Comparison of ENCODE assay signal across 10 cellular contexts in the genomic region with DNA sequence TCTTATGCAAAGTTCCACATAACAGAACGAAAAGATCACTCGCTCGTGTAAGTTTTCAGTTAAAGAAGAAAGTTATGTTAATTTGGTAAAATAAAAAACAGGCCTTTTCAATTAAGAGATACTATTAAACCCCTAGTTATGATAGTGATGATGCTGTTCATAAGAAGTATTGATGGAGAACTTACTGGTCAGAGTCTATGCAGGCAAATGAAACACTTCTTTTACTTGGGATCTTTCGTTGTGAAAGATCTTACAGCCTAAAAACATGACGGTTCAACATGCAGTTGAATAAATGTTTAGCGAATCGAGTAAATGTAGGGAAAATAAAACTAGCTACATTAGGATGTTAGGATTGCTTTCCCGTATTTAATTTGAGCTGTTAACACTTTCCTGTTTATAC. TPM values are rescaled to one million over a fixed set of nuclear protein-coding genes. Genes with fewer than 3 reads are reported as not detected.
A peak's percentile ranks its signal among the peaks of the same experiment; 100 is the strongest.
DNase-seq lines count a peak whose midpoint lies in the region; ATAC-seq and TF ChIP-seq lines count a peak whose summit lies in the region.
"Had no signal": no experiment of that assay in that cellular context is flagged by ENCODE, and none has a peak within 500 bp of the region (broad histone marks: within the 10 kb centered on the region; RNA-seq: fewer than 3 reads in every experiment).

No MANE protein-coding gene starts in this region.

- H3K27ac ChIP-seq in breast epithelium = no peak overlapping the region
- H3K27ac ChIP-seq in mammary epithelial cell (ENCODE audit: insufficient read depth, low read depth, low read length) = no peak overlapping the region
- H3K27ac ChIP-seq in coronary artery = peak overlapping the region in 1 of 2 donors; percentile 29
- H3K27ac ChIP-seq in transverse colon = peak overlapping the region; percentile 93 to 95 (median 94)

- H3K4me2 ChIP-seq in mammary epithelial cell (ENCODE audit: insufficient read depth, low read depth, low read length) = no peak overlapping the region

- TF ChIP-seq POLR2A in breast epithelium (IDR thresholded peaks at IDR 0.05) (no peak), transverse colon (IDR thresholded peaks at IDR 0.05) (no peak)

- no peak overlapping the region for H2AFZ ChIP-seq in mammary epithelial cell (ENCODE audit: low read depth, low read length)

- dilution Hi-C loops in mammary epithelial cell (cut with HindIII; ENCODE audit: low sequenced_read_pairs) = no loop called here

- DNase-seq in breast epithelium (ENCODE audit: low spot score in 2 of 2) = no peak
- no peak for DNase-seq in mammary epithelial cell
- no peak for DNase-seq in coronary artery (ENCODE audit: low spot score)
- peak; percentile 30 for DNase-seq in myocyte (ENCODE audit: low read depth)
- no peak for DNase-seq in transverse colon
- no peak for DNase-seq in NCI-H2171 treated with DMSO at 0.1 percent for 48 hours (lab: John Stamatoyannopoulos, UW)
- no peak for DNase-seq in NCI-H1417 treated with DMSO at 0.1 percent for 48 hours (lab: John Stamatoyannopoulos, UW)
- DNase-seq: activated CD4-positive, alpha-beta T cell treated with anti-CD3 and anti-CD28 coated beads, Interleukin-2, amount 50 U/mL, for 4 hours; stimulated activated CD8-positive, alpha-beta memory T cell treated with anti-CD3 and anti-CD28 coated beads, Interleukin-4, amount 100 ng/mL, for 48 hours had no signal

- H3K27me3 ChIP-seq in breast epithelium = no peaks in the 10 kb centered on the region
- peaks cover 9% of the 10 kb centered on the region for H3K27me3 ChIP-seq in mammary epithelial cell (ENCODE audit: insufficient read depth, low read length)
- no peaks in the 10 kb centered on the region for H3K27me3 ChIP-seq in transverse colon

- WGBS in mammary epithelial cell (ENCODE audit: low coverage, missing lambda C conversion rate) = 96% methylated on average over 8 of the region's 8 CpGs
- 42 to 43% methylated on average over 8 of the region's 8 CpGs for WGBS in transverse colon (ENCODE audit: low coverage in 1 of 2), 2 donors

- TF ChIP-seq EP300 in transverse colon (IDR thresholded peaks at IDR 0.05; ENCODE audit: low read depth) = no peak

- no peaks in the 10 kb centered on the region for H3K79me2 ChIP-seq in mammary epithelial cell (ENCODE audit: insufficient read depth, low read length)

- TF ChIP-seq CTCF in breast epithelium (IDR thresholded peaks at IDR 0.05) (no peak), mammary epithelial cell (conservative IDR thresholded peaks at IDR 0.05 in 1 of 2, IDR thresholded peaks at IDR 0.05 in 1 of 2; ENCODE audit: extremely low read depth in 1 of 2, insufficient read depth in 1 of 2, low read depth in 1 of 2, low read length in 2 of 2) (no peak), coronary artery (IDR thresholded peaks at IDR 0.05) (no peak), transverse colon (IDR thresholded peaks at IDR 0.05) (no peak)

- no peaks in the 10 kb centered on the region for H3K9me3 ChIP-seq in breast epithelium
- no peaks in the 10 kb centered on the region for H3K9me3 ChIP-seq in mammary epithelial cell (replicated peaks; ENCODE audit: insufficient read depth, low read length)
- no peaks in the 10 kb centered on the region for H3K9me3 ChIP-seq in transverse colon

- H3K36me3 ChIP-seq in breast epithelium (no peaks in the 10 kb centered on the region), mammary epithelial cell (ENCODE audit: insufficient read depth, low read length) (no peaks in the 10 kb centered on the region), transverse colon (no peaks in the 10 kb centered on the region)

- no peak for ATAC-seq in HG03097 (IDR thresholded peaks at IDR 0.05; ENCODE audit: low FRiP score, unreplicated experiment)

- in situ Hi-C loops in mammary epithelial cell (cut with MboI; ENCODE audit: low sequenced_read_pairs in 2 of 2) = no loop called here
- in situ Hi-C loops in transverse colon (cut with MboI; ENCODE audit: low pct_ligation_motif_present in 1 of 4, low pct_unique_long_range_greater_than_20kb in 1 of 4, low sequenced_read_pairs in 3 of 4) = no loop called here

- H3K4me3 ChIP-seq in breast epithelium (peak overlapping the region; percentile 1 to 89 (median 86)), mammary epithelial cell (replicated peaks in 1 of 3; ENCODE audit: insufficient read depth in 1 of 3, low read depth in 2 of 3, low read length in 3 of 3) (no peak overlapping the region), coronary artery (peak overlapping the region; percentile 98), transverse colon (peak overlapping the region in 3 of 4 donors; percentile 79 to 95 (median 86))

- no TSS peak for BruUV-seq in mammary epithelial cell (replicated peaks; lab: Mats Ljungman, UMichigan)

- H4K20me1 ChIP-seq in mammary epithelial cell (ENCODE audit: insufficient read depth, low read length) = no peaks in the 10 kb centered on the region

- H3K4me1 ChIP-seq in breast epithelium = no peaks in the 10 kb centered on the region
- peaks cover 15% of the 10 kb centered on the region for H3K4me1 ChIP-seq in mammary epithelial cell (ENCODE audit: insufficient read depth, low read length)
- peaks cover under 1 to 72% (median 44%) of the 10 kb centered on the region in 4 donors for H3K4me1 ChIP-seq in transverse colon

- intact Hi-C loops in breast epithelium (cut with DNase I; ENCODE audit: low total_unique reads) (no loop called here), mammary epithelial cell (cut with micrococcal nuclease) (no loop called here), transverse colon (cut with DNase I; ENCODE audit: low total_unique reads) (loop anchor here (10.0 kb wide), 1 partner anchor 68 kb away; no protein-coding TSS in a partner anchor)

- CTCF ChIA-PET in mammary epithelial cell (lab: Charles Lee; ENCODE audit: low non-redundant PET) = no interaction called here

- no peak overlapping the region for H3K9ac ChIP-seq in mammary epithelial cell (ENCODE audit: insufficient read depth, low read length)

RNA-seq across cellular contexts. Expression of a gene that starts 2.0 kb away (rescaled TPM):
- total RNA-seq in breast epithelium (100 to 1,000 TPM in 2 of 3 donors, 10 to 100 TPM in 1; 82.8 to 205 (median 109) TPM), mammary epithelial cell (10 to 100 TPM in 1 of 2 donors, under 1 TPM in 1; 0.99 to 33.2 TPM), myocyte (223 and 309 TPM in 2 replicates), transverse colon (100 to 1,000 TPM in 1 of 4 donors, 10 to 100 TPM in 3; 53.0 to 143 (median 84.2) TPM)
- polyA plus RNA-seq in mammary epithelial cell = 0.40 TPM
- not detected for polyA minus RNA-seq in mammary epithelial cell
- 45.2 TPM for polyA plus RNA-seq in myocyte (2012)

RNA-seq across cellular contexts. Expression of a gene that starts 50.3 kb away (rescaled TPM):
- total RNA-seq in breast epithelium = under 1 TPM in 2 of 3 donors, not detected in 1; 0.32 to 0.33 TPM
- not detected for total RNA-seq in mammary epithelial cell
- not detected for polyA plus RNA-seq in mammary epithelial cell
- not detected for polyA minus RNA-seq in mammary epithelial cell
- total RNA-seq in myocyte = 1.4 and 1.7 TPM in 2 replicates
- polyA plus RNA-seq in myocyte (2012) = 1.1 TPM
- total RNA-seq in transverse colon = 1 to 10 TPM in 1 of 4 donors, under 1 TPM in 1, not detected in 2; 0.82 to 1.5 TPM

Comparison
In these comparisons a context has a peak if more than half of its experiments do, and no peak if none do; other contexts are left out.
1. H3K4me3 ChIP-seq: peak in breast epithelium (3 of 3), coronary artery (single experiment) and transverse colon (3 of 4); none in mammary epithelial cell (0 of 3).
2. H3K27ac ChIP-seq: peak in transverse colon (4 of 4); none in breast epithelium (0 of 2) and mammary epithelial cell (single experiment).